In the genomic region with DNA sequence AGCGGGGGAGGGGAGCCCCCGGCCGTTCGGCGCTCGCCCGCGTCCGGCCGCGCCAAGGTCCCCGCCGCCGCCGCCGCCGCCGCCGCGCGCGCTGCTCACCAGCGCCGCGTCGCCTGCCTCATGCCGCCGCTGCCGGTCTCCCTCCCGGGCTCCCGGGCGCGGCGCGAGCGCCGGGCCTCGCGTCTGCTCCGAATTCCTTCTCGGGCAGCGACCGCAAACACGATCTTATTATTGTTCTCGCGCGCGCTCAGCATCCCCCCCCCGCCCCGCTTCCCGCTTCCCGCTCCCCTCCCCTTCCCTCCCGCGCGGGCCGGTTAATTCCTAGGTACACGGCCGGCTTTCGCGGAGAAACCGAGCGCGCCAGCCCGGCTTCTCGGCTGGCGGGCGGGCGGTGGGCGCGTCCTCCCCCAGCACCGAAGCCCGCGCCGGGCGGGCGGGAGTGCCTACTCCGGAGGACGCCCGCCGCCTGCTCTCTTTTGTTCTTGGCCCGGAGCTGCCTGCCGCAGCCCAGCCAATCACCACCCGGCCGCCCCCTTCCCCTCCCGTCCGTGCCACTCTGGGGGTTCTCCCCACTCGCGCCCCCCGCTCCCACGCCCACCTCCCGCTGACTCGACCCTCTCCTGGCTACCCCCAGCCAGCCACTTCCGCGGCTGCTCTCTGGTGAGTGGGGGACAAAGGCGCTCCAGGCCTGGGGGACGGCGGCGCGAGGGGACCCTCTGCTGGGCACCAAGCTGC, we compare ENCODE assay signal across 8 cellular contexts. TPM values are rescaled to one million over a fixed set of nuclear protein-coding genes. Genes with fewer than 3 reads are reported as not detected.
DNase-seq lines count a peak whose midpoint lies in the region; ATAC-seq, FAIRE-seq and TF ChIP-seq lines count a peak whose summit lies in the region.

TSS of gene HDGFL3 (minus strand) at position 202 of the 735 bp plus-strand sequence. CDS start 409 bp downstream, outside the sequence.

- peak; percentile 51 to 60 for TF ChIP-seq RAD21 in K562 (CRISPR knock-in tag; conservative IDR thresholded peaks at IDR 0.05 in 1 of 2, IDR thresholded peaks at IDR 0.05 in 1 of 2)

- 5% methylated on average over 20 of the region's 99 CpGs for WGBS in K562 (ENCODE audit: insufficient coverage, low coverage, missing lambda C conversion rate)
- WGBS in hepatocyte (ENCODE audit: low lambda C conversion rate, missing lambda C conversion rate) = 2% methylated on average over 13 of the region's 99 CpGs

- peak within 1 kb of the TSS; percentile 97 for H3K4me3 ChIP-seq in SJSA1
- peak within 1 kb of the TSS; percentile 69 for H3K4me3 ChIP-seq in K562
- peak within 1 kb of the TSS; percentile 95 for H3K4me3 ChIP-seq in hepatocyte

- H2AFZ ChIP-seq in K562 (ENCODE audit: low read depth, low read length) (peak within 1 kb of the TSS; percentile 92), hepatocyte (peak within 1 kb of the TSS; percentile 96)

- H4K20me1 ChIP-seq in K562 (replicated peaks; ENCODE audit: control insufficient read depth, insufficient read depth, low read length) (no peaks in the 10 kb centered on the region; the same call in 1 of the 2 replicates), hepatocyte (ENCODE audit: insufficient read depth, poor library complexity, severe bottlenecking) (peaks cover 10% of the 10 kb centered on the region)

- H3K27me3 Mint-ChIP-seq in progenitor cell of endocrine pancreas = no peaks in the 10 kb centered on the region

- H3K4me1 Mint-ChIP-seq in progenitor cell of endocrine pancreas (ENCODE audit: low read depth) = peaks cover 28% of the 10 kb centered on the region

- H3K79me2 ChIP-seq in K562 (ENCODE audit: control insufficient read depth, insufficient read depth, low read length) (peaks cover 39% of the 10 kb centered on the region), hepatocyte (peaks cover 41% of the 10 kb centered on the region)

- peak within 1 kb of the TSS; percentile 79 for H3K4me2 ChIP-seq in K562 (ENCODE audit: insufficient read depth, low read length)
- H3K4me2 ChIP-seq in hepatocyte = peak within 1 kb of the TSS; percentile 87

- TF ChIP-seq CTCF in K562 (IDR thresholded peaks at IDR 0.05 in 2 of 3, conservative IDR thresholded peaks at IDR 0.05 in 1 of 3; ENCODE audit: insufficient read depth in 2 of 3, low read depth in 1 of 3, low read length in 3 of 3) (peak in 1 of 3 experiments; percentile 41; a peak in 3 of 6 replicates), hepatocyte (IDR thresholded peaks at IDR 0.05; ENCODE audit: poor library complexity) (no peak), progenitor cell of endocrine pancreas (IDR thresholded peaks at IDR 0.05; ENCODE audit: unreplicated experiment) (peak; percentile 17)

- CTCF ChIA-PET in K562 (lab: Yijun Ruan, JAX; ENCODE audit: low intra/inter-chr PET ratio) = no interaction called here

- H3K9me3 ChIP-seq in SJSA1 (replicated peaks) (no peaks in the 10 kb centered on the region), K562 (replicated peaks; ENCODE audit: control insufficient read depth, insufficient read depth, low read depth, low read length) (no peaks in the 10 kb centered on the region), hepatocyte (ENCODE audit: low read depth) (no peaks in the 10 kb centered on the region)

- POLR2A ChIA-PET in K562 (lab: Yijun Ruan, JAX) = no interaction called here

- H3K9me3 Mint-ChIP-seq in progenitor cell of endocrine pancreas (ENCODE audit: low read depth) = no peaks in the 10 kb centered on the region

- H3K36me3 ChIP-seq in SJSA1 = peaks cover 12% of the 10 kb centered on the region
- H3K36me3 ChIP-seq in K562 (ENCODE audit: control insufficient read depth, insufficient read depth, low read length) = no peaks in the 10 kb centered on the region; the same call in 2 of the 3 replicates
- no peaks in the 10 kb centered on the region for H3K36me3 ChIP-seq in hepatocyte (replicated peaks; ENCODE audit: insufficient read depth, low read depth)

- H3K4me3 Mint-ChIP-seq in progenitor cell of endocrine pancreas (ENCODE audit: low read depth) = peak within 1 kb of the TSS; percentile 98

- H3K27ac ChIP-seq in SJSA1 = peak within 1 kb of the TSS; percentile 68
- peak within 1 kb of the TSS; percentile 68 for H3K27ac ChIP-seq in K562 (ENCODE audit: extremely low read depth, low read depth, low read length)
- H3K27ac ChIP-seq in hepatocyte = peak within 1 kb of the TSS; percentile 94

- 0 out of 2 replicates have a peak, but pooled peaks have one; percentile 31 for TF ChIP-seq POLR2A in K562 (conservative IDR thresholded peaks at IDR 0.05)

- FAIRE-seq in K562 (lab: Jason Lieb, UNC) = no peak

- no peaks in the 10 kb centered on the region for H3K9me1 ChIP-seq in K562 (ENCODE audit: control insufficient read depth, insufficient read depth, low read length)

- ATAC-seq in HG03460 (IDR thresholded peaks at IDR 0.05; ENCODE audit: unreplicated experiment) (peak; percentile 46), K562 (peak; percentile 65), GM19463 (IDR thresholded peaks at IDR 0.05; ENCODE audit: unreplicated experiment) (no peak)

- intact Hi-C loops in K562 (cut with micrococcal nuclease) = loop anchor here (2.0 to 5.0 kb wide), 4 partner anchors 100 to 360 kb away; partner anchors contain the start of genes BTBD1, C15orf40 and TM6SF1

- H3K27ac Mint-ChIP-seq in progenitor cell of endocrine pancreas = peak within 1 kb of the TSS; percentile 99

- H3K9ac ChIP-seq in K562 (ENCODE audit: insufficient read depth in 1 of 2, low read depth in 2 of 2, low read length in 2 of 2) = peak within 1 kb of the TSS; percentile 65 to 88

- BruUV-seq in K562 (replicated peaks; lab: Mats Ljungman, UMichigan) = no TSS peak

- peaks cover 15% of the 10 kb centered on the region for H3K4me1 ChIP-seq in SJSA1 (replicated peaks)
- H3K4me1 ChIP-seq in K562 (replicated peaks in 1 of 2; ENCODE audit: control insufficient read depth in 2 of 2, insufficient read depth in 2 of 2, low read length in 2 of 2) = peaks cover 14 to 18% of the 10 kb centered on the region in 2 experiments
- peaks cover 12% of the 10 kb centered on the region for H3K4me1 ChIP-seq in hepatocyte (ENCODE audit: insufficient read depth)

- peak; percentile 10 for DNase-seq in stimulated activated CD4-positive, alpha-beta T cell treated with anti-CD3 and anti-CD28 coated beads, Interleukin-12 subunit alpha, Interleukin-12 subunit beta, amount 100 ng/mL, for 4 hours
- DNase-seq in stimulated activated CD4-positive, alpha-beta T cell treated with anti-CD3 and anti-CD28 coated beads, Interleukin-2, amount 100 ng/mL, for 48 hours = no peak
- DNase-seq in SJSA1 (ENCODE audit: low read depth in 1 of 2, low spot score in 2 of 2) (peak; percentile 64 to 75), K562 (ENCODE audit: extremely low read depth in 1 of 4, low spot score in 3 of 4) (peak in 3 of 4 experiments; percentile 60 to 62 (median 62)), hepatocyte (ENCODE audit: low spot score) (peak; percentile 81), progenitor cell of endocrine pancreas (ENCODE audit: low spot score, unreplicated experiment) (peak; percentile 49)

- TF ChIP-seq EP300 in K562 (IDR thresholded peaks at IDR 0.05; ENCODE audit: low read length) = no peak

- no peaks in the 10 kb centered on the region for H3K9me2 ChIP-seq in hepatocyte (replicated peaks; ENCODE audit: insufficient read depth)

- H3K36me3 Mint-ChIP-seq in progenitor cell of endocrine pancreas (ENCODE audit: insufficient read depth) = no peaks in the 10 kb centered on the region

- no peaks in the 10 kb centered on the region for H3K27me3 ChIP-seq in SJSA1 (replicated peaks)
- H3K27me3 ChIP-seq in K562 (ENCODE audit: control insufficient read depth in 2 of 2, insufficient read depth in 2 of 2, low read length in 2 of 2) = peaks cover 2 to 6% of the 10 kb centered on the region in 2 experiments; a peak in 3 of 5 replicates
- no peaks in the 10 kb centered on the region for H3K27me3 ChIP-seq in hepatocyte

- in situ Hi-C loops in K562 (cut with MboI) = no loop called here

TF ChIP-seq in K562, 482 proteins besides CTCF, POLR2A, EP300 and RAD21 (continues in another document):
- TF ChIP-seq TBP (optimal IDR thresholded peaks at IDR 0.05; ENCODE audit: low read depth, low read length) (peak; percentile 5), CEBPG (CRISPR knock-in tag; IDR thresholded peaks at IDR 0.05) (no peak), CEBPG (tag; conservative IDR thresholded peaks at IDR 0.05 in 1 of 2, IDR thresholded peaks at IDR 0.05 in 1 of 2) (no peak), CHD4 (IDR thresholded peaks at IDR 0.05; ENCODE audit: insufficient read depth, insufficient replicate concordance, low read depth, low read length, poor library complexity, severe bottlenecking) (peak; percentile 48), DDX20 (tag; IDR thresholded peaks at IDR 0.05; ENCODE audit: low read depth) (no peak)
- TF ChIP-seq, protein P1, sequence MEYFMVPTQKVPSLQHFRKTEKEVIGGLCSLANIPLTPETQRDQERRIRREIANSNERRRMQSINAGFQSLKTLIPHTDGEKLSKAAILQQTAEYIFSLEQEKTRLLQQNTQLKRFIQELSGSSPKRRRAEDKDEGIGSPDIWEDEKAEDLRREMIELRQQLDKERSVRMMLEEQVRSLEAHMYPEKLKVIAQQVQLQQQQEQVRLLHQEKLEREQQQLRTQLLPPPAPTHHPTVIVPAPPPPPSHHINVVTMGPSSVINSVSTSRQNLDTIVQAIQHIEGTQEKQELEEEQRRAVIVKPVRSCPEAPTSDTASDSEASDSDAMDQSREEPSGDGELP (CRISPR knock-in tag; IDR thresholded peaks at IDR 0.05; ENCODE audit: borderline replicate concordance) = peak; percentile 37; the same call in 1 of the 2 replicates

RNA-seq across cellular contexts. Expression of gene HDGFL3, which starts in this region (rescaled TPM):
- 93.9 and 195 TPM in 2 replicates for total RNA-seq in SJSA1 (2014; rRNA removed; shearing (Covaris generic))
- total RNA-seq in K562 (2011; cell fraction: chromatin; rRNA removed; ENCODE audit: low replicate concordance) = 5.1 and 15.8 TPM in 2 replicates
- 2.6 and 3.2 TPM in 2 replicates for total RNA-seq in K562 (2011; cell fraction: nucleolus; rRNA removed)
- 4.5 and 7.9 TPM in 2 replicates for total RNA-seq in K562 (2011; cell fraction: nucleoplasm; rRNA removed)
- total RNA-seq in K562 (2014; rRNA removed) = 30.2 and 31.4 TPM in 2 replicates
- 41.1 and 46.3 TPM in 2 replicates for total RNA-seq in K562 (2014; rRNA removed; fragmentation: Illumina TruSeq; extraction: Trizol)
- total RNA-seq in K562 (2015; rRNA removed; fragmentation: Illumina TruSeq; extraction: Trizol) = 39.5 and 41.0 TPM in 2 replicates
- total RNA-seq in K562 (2021) = 33.6 and 37.6 TPM in 2 replicates
- 6.8 and 10.9 TPM in 2 replicates for polyA plus RNA-seq in K562 (2011; rRNA removed)
- 0.24 and 2.7 TPM in 2 replicates for polyA plus RNA-seq in K562 (2011; cell fraction: cytosol; rRNA removed)
- 0.82 and 4.2 TPM in 2 replicates for polyA plus RNA-seq in K562 (2011; cell fraction: nucleus; rRNA removed)
- polyA plus RNA-seq in K562 (2012) = 21.3 and 25.2 TPM in 2 replicates
- 34.4 and 42.0 TPM in 2 replicates for polyA plus RNA-seq in K562 (2014; fragmentation: Illumina TruSeq; extraction: Trizol)
- polyA plus RNA-seq in K562 (2014; fragmentation: Nextera tagmentation; extraction: Ambion mirVana) = 1 to 10 TPM; 6.7 to 7.5 TPM
- polyA plus RNA-seq in K562 (2014; rRNA removed) = 16.8 and 27.7 TPM in 2 replicates
- 4.3 and 13.1 TPM in 2 replicates for polyA minus RNA-seq in K562 (2011; rRNA and poly(A)+ RNA removed)
- 7.0 and 7.6 TPM in 2 replicates for polyA minus RNA-seq in K562 (2011; cell fraction: cytosol; rRNA and poly(A)+ RNA removed)
- 0.54 and 6.2 TPM in 2 replicates for polyA minus RNA-seq in K562 (2011; cell fraction: nucleus; rRNA and poly(A)+ RNA removed)
- total RNA-seq in hepatocyte = 35.7 and 50.6 TPM in 2 replicates
- polyA plus RNA-seq in hepatocyte = 26.6 and 31.3 TPM in 2 replicates
- total RNA-seq in progenitor cell of endocrine pancreas = 117 and 121 TPM in 2 replicates

Comparison
In these comparisons a context has a peak if more than half of its experiments do, and no peak if none do; other contexts are left out.
1. DNase-seq: peak in stimulated activated CD4-positive, alpha-beta T cell treated with anti-CD3 and anti-CD28 coated beads, Interleukin-12 subunit alpha, Interleukin-12 subunit beta, amount 100 ng/mL, for 4 hours (single experiment), SJSA1 (2 of 2), K562 (3 of 4), hepatocyte (single experiment) and progenitor cell of endocrine pancreas (single experiment); none in stimulated activated CD4-positive, alpha-beta T cell treated with anti-CD3 and anti-CD28 coated beads, Interleukin-2, amount 100 ng/mL, for 48 hours (0 of 2).
2. Peak in every context shown above with its lines, with median percentiles within 50 percentile points of each other: H3K27ac ChIP-seq and H3K4me3 ChIP-seq.